27 cellular contexts compared by ENCODE assay signal in genomic region chr20:52037370-52037769, GRCh38.
"Had no signal": no experiment of that assay in that cellular context is flagged by ENCODE, and none has a peak within 500 bp of the region (broad histone marks: within the 10 kb centered on the region; RNA-seq: fewer than 3 reads in every experiment).

No MANE protein-coding gene starts in this region.

- H3K36me3 ChIP-seq: neutrophil, pancreas, prostate gland, spleen, stomach, thoracic aorta, thyroid gland, tibial nerve, upper lobe of left lung, uterus had no signal

- H3K36me3 Mint-ChIP-seq: natural killer cell; stimulated activated naive B cell treated with anti-CD40 and anti-IgM and Interleukin-4, amounts not matched to agents 10 μg/mL and 1 μg/mL and 100 μg/mL, for 72 hours had no signal

- H3K4me3 Mint-ChIP-seq: naive thymus-derived CD4-positive, alpha-beta T cell; natural killer cell; nephron; neural crest cell; stimulated activated naive B cell treated with anti-CD40 and anti-IgM and Interleukin-4, amounts not matched to agents 10 μg/mL and 1 μg/mL and 100 μg/mL, for 72 hours; stimulated activated naive CD8-positive, alpha-beta T cell treated with anti-CD3 and anti-CD28 coated beads, Interleukin-15, Interleukin-2, amounts not matched to agents 100 ng/mL and 50 ng/mL, for 24 hours had no signal

- H3K27me3 ChIP-seq: pancreas, spleen, stomach, thyroid gland, tibial nerve, upper lobe of left lung, uterus had no signal

- FAIRE-seq: pancreas had no signal

- DNase-seq: naive thymus-derived CD4-positive, alpha-beta T cell; natural killer cell; nucleus accumbens; pancreas; right cardiac atrium; spleen; stimulated activated CD4-positive, alpha-beta T cell treated with anti-CD3 and anti-CD28 coated beads, Interleukin-12 subunit alpha, Interleukin-12 subunit beta, amount 100 ng/mL, for 4 hours; stimulated activated CD4-positive, alpha-beta T cell treated with anti-CD3 and anti-CD28 coated beads, Interleukin-1b, Interleukin-23, amount 100 ng/mL, for 48 hours; stimulated activated CD4-positive, alpha-beta T cell treated with anti-CD3 and anti-CD28 coated beads, Interleukin-4, amount 100 ng/mL, for 1 hour; stimulated activated CD4-positive, alpha-beta T cell treated with anti-CD3 and anti-CD28 coated beads, Interleukin-4, amount 100 ng/mL, for 4 hours; stimulated activated CD8-positive, alpha-beta memory T cell treated with anti-CD3 and anti-CD28 coated beads, Interleukin-4, amount 100 ng/mL, for 48 hours; stimulated activated naive B cell treated with anti-CD40 and anti-IgM and Interleukin-4, amounts not matched to agents 10 μg/mL and 1 μg/mL and 100 μg/mL, for 72 hours; stimulated activated naive CD4-positive, alpha-beta T cell treated with Interleukin-2 at 50 U/mL for 16 hours; stomach; thyroid gland; upper lobe of left lung; uterus had no signal

- H3K27me3 Mint-ChIP-seq: naive thymus-derived CD4-positive, alpha-beta T cell; stimulated activated naive CD8-positive, alpha-beta T cell treated with anti-CD3 and anti-CD28 coated beads, Interleukin-15, Interleukin-2, amounts not matched to agents 100 ng/mL and 50 ng/mL, for 24 hours had no signal

- H3K9me3 Mint-ChIP-seq: natural killer cell; nephron; neural crest cell; stimulated activated naive B cell treated with anti-CD40 and anti-IgM and Interleukin-4, amounts not matched to agents 10 μg/mL and 1 μg/mL and 100 μg/mL, for 72 hours; stimulated activated naive CD8-positive, alpha-beta T cell treated with anti-CD3 and anti-CD28 coated beads, Interleukin-15, Interleukin-2, amounts not matched to agents 100 ng/mL and 50 ng/mL, for 24 hours had no signal

- H3K4me3 ChIP-seq: pancreas, prostate gland, skin epidermis, smooth muscle cell, spleen, stomach, thoracic aorta, thyroid gland, tibial nerve, upper lobe of left lung, uterus had no signal

- ATAC-seq: naive thymus-derived CD4-positive, alpha-beta T cell; natural killer cell; pancreas; right cardiac atrium; sciatic nerve; stimulated activated naive B cell treated with anti-CD40 and anti-IgM and Interleukin-4, amounts not matched to agents 10 μg/mL and 1 μg/mL and 100 μg/mL, for 72 hours had no signal

- H3K4me1 Mint-ChIP-seq: stimulated activated naive B cell treated with anti-CD40 and anti-IgM and Interleukin-4, amounts not matched to agents 10 μg/mL and 1 μg/mL and 100 μg/mL, for 72 hours had no signal

- H3K27ac Mint-ChIP-seq: naive thymus-derived CD4-positive, alpha-beta T cell; natural killer cell; nephron; stimulated activated naive B cell treated with anti-CD40 and anti-IgM and Interleukin-4, amounts not matched to agents 10 μg/mL and 1 μg/mL and 100 μg/mL, for 72 hours; stimulated activated naive CD8-positive, alpha-beta T cell treated with anti-CD3 and anti-CD28 coated beads, Interleukin-15, Interleukin-2, amounts not matched to agents 100 ng/mL and 50 ng/mL, for 24 hours had no signal

- H3K4me2 ChIP-seq: smooth muscle cell had no signal

- H3K4me1 ChIP-seq: pancreas, prostate gland, stomach, thyroid gland, tibial nerve, upper lobe of left lung, uterus had no signal

- H3K27ac ChIP-seq: neutrophil, pancreas, prostate gland, skin epidermis, spleen, stomach, thoracic aorta, thyroid gland, tibial nerve, upper lobe of left lung, uterus had no signal

- H3K9me3 ChIP-seq: neutrophil, pancreas, prostate gland, spleen, stomach, thoracic aorta, thyroid gland, tibial nerve, upper lobe of left lung, uterus had no signal
